22 cellular contexts compared by ENCODE assay signal in genomic region chr7:135173916-135174315, GRCh38. TPM values are rescaled to one million over a fixed set of nuclear protein-coding genes. Genes with fewer than 3 reads are reported as not detected.
"Had no signal": no experiment of that assay in that cellular context is flagged by ENCODE, and none has a peak within 500 bp of the region (broad histone marks: within the 10 kb centered on the region; RNA-seq: fewer than 3 reads in every experiment).

No MANE protein-coding gene starts in this region.

RNA-seq across cellular contexts. Expression of gene TMEM140, which starts 26.0 kb away (rescaled TPM):
- total RNA-seq: foreskin keratinocyte had no signal

RNA-seq across cellular contexts. Expression of gene STRA8, which starts 59.7 kb away (rescaled TPM):
- total RNA-seq: esophagus mucosa; fibroblast of lung; foreskin keratinocyte; gastroesophageal sphincter; heart left ventricle; hepatocyte; kidney; left lobe of liver; lung; mesothelial cell of epicardium; mucosa of descending colon; natural killer cell treated with Interleukin-12 subunit alpha and Interleukin-12 subunit beta and Interleukin-15 and Interleukin-18, amount 100 ng/mL, for 72 hours; ovary; psoas muscle; renal cortical epithelial cell; stomach; subcutaneous adipose tissue; temporal lobe; thyroid gland; upper lobe of left lung; uterus had no signal
- polyA plus RNA-seq: fibroblast of lung, foreskin keratinocyte, heart left ventricle, hepatocyte, liver, lung, ovary, psoas muscle, stomach had no signal
